8 cellular contexts compared by ENCODE assay signal in the genomic region with DNA sequence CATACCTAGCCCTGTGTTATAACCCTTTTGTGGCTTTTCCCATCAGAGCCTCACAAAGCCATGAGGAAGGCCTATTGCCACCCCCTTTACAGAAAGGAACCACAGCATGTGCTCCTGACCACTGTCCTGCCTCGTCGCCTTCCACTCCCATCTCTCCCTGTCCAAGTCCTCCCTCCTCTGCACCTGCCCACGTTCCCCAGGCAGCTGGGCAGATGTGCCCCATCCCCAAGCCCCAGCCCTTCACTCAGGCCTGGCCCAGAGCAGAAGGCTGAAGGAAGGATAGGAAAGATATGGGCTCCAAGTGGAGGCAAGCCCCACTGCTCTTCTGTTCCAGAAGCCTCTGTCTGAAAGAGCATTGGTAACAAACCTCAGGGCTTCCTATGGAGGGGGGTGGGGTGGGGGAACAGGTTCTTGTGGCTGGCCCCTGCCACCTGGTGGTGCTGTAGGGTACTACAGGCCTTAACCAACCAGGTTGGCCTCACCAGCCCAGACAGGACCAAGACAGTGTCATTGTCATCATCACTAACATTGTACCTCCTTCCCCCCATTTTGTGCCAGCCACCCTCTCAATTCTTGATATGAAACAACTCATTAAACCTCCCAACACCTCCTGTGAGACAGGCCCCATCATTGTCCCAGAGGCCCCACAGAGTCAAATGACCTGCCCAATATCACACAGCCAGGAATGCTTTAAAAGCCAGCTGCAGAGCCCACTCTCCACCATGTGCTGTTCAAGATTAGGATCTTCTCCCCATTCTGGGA. TPM values are rescaled to one million over a fixed set of nuclear protein-coding genes. Genes with fewer than 3 reads are reported as not detected.
DNase-seq lines count a peak whose midpoint lies in the region; ATAC-seq and TF ChIP-seq lines count a peak whose summit lies in the region.

No MANE protein-coding gene starts in this region.

- intact Hi-C loops in colonic mucosa (cut with DNase I): loop anchor here (5.0 kb wide), 1 partner anchor 142 kb away; no protein-coding TSS in a partner anchor

- 62 to 71% methylated on average over 3 of the region's 3 CpGs for WGBS in GM23248 (ENCODE audit: low coverage in 1 of 2, low lambda C conversion rate in 2 of 2, missing lambda C conversion rate in 2 of 2), 2 experiments
- 84% methylated on average over 3 of the region's 3 CpGs for WGBS in liver

- H3K79me2 ChIP-seq in GM23248 (ENCODE audit: insufficient read depth): no peaks in the 10 kb centered on the region

- DNase-seq in CD1c-positive myeloid dendritic cell (ENCODE audit: extremely low spot score) (peak; percentile 85), GM23248 (peak; percentile 78), NCI-H446 treated with DMSO at 0.1 percent for 48 hours (lab: John Stamatoyannopoulos, UW) (peak; percentile 1), colonic mucosa (peak; percentile 85)
- DNase-seq in activated CD4-positive, alpha-beta T cell treated with anti-CD3 and anti-CD28 coated beads, Interleukin-2, amount 50 U/mL, for 24 hours (ENCODE audit: low read depth in 1 of 2, low spot score in 1 of 2): peak; percentile 75 to 80
- DNase-seq in stimulated activated CD4-positive, alpha-beta T cell treated with anti-CD3 and anti-CD28 coated beads, TNF-alpha, amount 100 ng/mL, for 1 hour (ENCODE audit: low read depth in 3 of 3, low spot score in 1 of 3): peak; percentile 70 to 78 (median 74)

- ATAC-seq in GM19452 (IDR thresholded peaks at IDR 0.05; ENCODE audit: unreplicated experiment): no peak

- no peaks in the 10 kb centered on the region for H4K20me1 ChIP-seq in GM23248 (ENCODE audit: insufficient read depth)

- TF ChIP-seq CTCF in colonic mucosa (IDR thresholded peaks at IDR 0.05): peak; percentile 91
- TF ChIP-seq CTCF in liver (IDR thresholded peaks at IDR 0.05; ENCODE audit: low read depth, low read length, missing input control): peak; percentile 98

- H3K4me1 ChIP-seq in GM23248 (ENCODE audit: insufficient read depth) (no peaks in the 10 kb centered on the region), colonic mucosa (no peaks in the 10 kb centered on the region), liver (ENCODE audit: control insufficient read depth in 4 of 4, insufficient read depth in 4 of 4, low read length in 3 of 4) (peaks cover 0 to 4% (median 0%) of the 10 kb centered on the region in 4 donors)

- H3K9me3 ChIP-seq in GM23248 (ENCODE audit: low read depth) (no peaks in the 10 kb centered on the region), colonic mucosa (no peaks in the 10 kb centered on the region), liver (ENCODE audit: control insufficient read depth in 4 of 4, low read length in 3 of 4) (no peaks in the 10 kb centered on the region)

- no peaks in the 10 kb centered on the region for H3K36me3 ChIP-seq in GM23248 (ENCODE audit: low read depth)
- H3K36me3 ChIP-seq in colonic mucosa: no peaks in the 10 kb centered on the region
- peaks cover 0 to 5% (median under 1%) of the 10 kb centered on the region in 4 donors for H3K36me3 ChIP-seq in liver (ENCODE audit: control insufficient read depth in 4 of 4, insufficient read depth in 3 of 4, low read depth in 1 of 4, low read length in 3 of 4)

- no peaks in the 10 kb centered on the region for H3K9me2 ChIP-seq in GM23248 (ENCODE audit: insufficient read depth)

- TF ChIP-seq RAD21 in liver (IDR thresholded peaks at IDR 0.05): peak; percentile 96

- no peak overlapping the region for H3K9ac ChIP-seq in GM23248
- H3K9ac ChIP-seq in colonic mucosa (ENCODE audit: low read depth in 2 of 2, low read length in 2 of 2): no peak overlapping the region
- H3K9ac ChIP-seq in liver (ENCODE audit: low read depth in 1 of 2, low read length in 2 of 2): no peak overlapping the region

- no peak overlapping the region for H2AFZ ChIP-seq in GM23248

- H3F3A ChIP-seq in GM23248 (ENCODE audit: insufficient read depth): no peaks in the 10 kb centered on the region

- no peak overlapping the region for H3K4me3 ChIP-seq in GM23248
- no peak overlapping the region for H3K4me3 ChIP-seq in colonic mucosa
- no peak overlapping the region for H3K4me3 ChIP-seq in liver (ENCODE audit: low read depth in 1 of 3, low read length in 3 of 3)

- in situ Hi-C loops in GM23248 (cut with MboI): no loop called here

- H3K27me3 ChIP-seq in GM23248 (replicated peaks; ENCODE audit: insufficient read depth): no peaks in the 10 kb centered on the region
- H3K27me3 ChIP-seq in colonic mucosa: no peaks in the 10 kb centered on the region
- H3K27me3 ChIP-seq in liver (ENCODE audit: control insufficient read depth in 4 of 4, insufficient read depth in 4 of 4, low read length in 3 of 4): no peaks in the 10 kb centered on the region

- H3K27ac ChIP-seq in GM23248 (no peak overlapping the region), colonic mucosa (no peak overlapping the region), liver (ENCODE audit: low read depth in 1 of 2, low read length in 2 of 2) (no peak overlapping the region)

- no peak overlapping the region for H3K4me2 ChIP-seq in GM23248 (ENCODE audit: unreplicated experiment)

TF ChIP-seq in liver, 16 proteins besides CTCF, POLR2A, EP300 and RAD21:
- TF ChIP-seq, protein P1, sequence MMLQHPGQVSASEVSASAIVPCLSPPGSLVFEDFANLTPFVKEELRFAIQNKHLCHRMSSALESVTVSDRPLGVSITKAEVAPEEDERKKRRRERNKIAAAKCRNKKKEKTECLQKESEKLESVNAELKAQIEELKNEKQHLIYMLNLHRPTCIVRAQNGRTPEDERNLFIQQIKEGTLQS (IDR thresholded peaks at IDR 0.05): no peak
- no peak for TF ChIP-seq GABPA (IDR thresholded peaks at IDR 0.05 in 1 of 2, conservative IDR thresholded peaks at IDR 0.05 in 1 of 2)
- no peak for TF ChIP-seq TAF1 (conservative IDR thresholded peaks at IDR 0.05)
- TF ChIP-seq, protein P2, sequence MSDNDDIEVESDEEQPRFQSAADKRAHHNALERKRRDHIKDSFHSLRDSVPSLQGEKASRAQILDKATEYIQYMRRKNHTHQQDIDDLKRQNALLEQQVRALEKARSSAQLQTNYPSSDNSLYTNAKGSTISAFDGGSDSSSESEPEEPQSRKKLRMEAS (IDR thresholded peaks at IDR 0.05): no peak

RNA-seq across cellular contexts. Expression of a gene that starts 10.0 kb away (rescaled TPM):
- total RNA-seq in GM23248 (2014; rRNA removed; shearing (Covaris generic)): 2.3 and 5.2 TPM in 2 replicates
- polyA plus RNA-seq in GM23248 (2016; fragmentation: Nextera tagmentation; extraction: Ambion mirVana) (11.0 and 11.8 TPM in 2 replicates), liver (1 to 10 TPM; 1.4 to 6.8 TPM)
- total RNA-seq in colonic mucosa (10 to 100 TPM in 1 of 2 donors, 1 to 10 TPM in 1; 7.6 to 33.7 TPM), liver (10 to 100 TPM in 1 of 2 donors, 1 to 10 TPM in 1; 2.8 to 12.7 TPM)

RNA-seq across cellular contexts. Expression of a gene that starts 53.7 kb away (rescaled TPM):
- 21.2 and 33.9 TPM in 2 replicates for total RNA-seq in GM23248 (2014; rRNA removed; shearing (Covaris generic))
- polyA plus RNA-seq in GM23248 (2016; fragmentation: Nextera tagmentation; extraction: Ambion mirVana) (30.4 and 31.0 TPM in 2 replicates), liver (100 to 1,000 TPM; 145 to 421 TPM)
- total RNA-seq in colonic mucosa (100 to 1,000 TPM in 1 of 2 donors, 10 to 100 TPM in 1; 90.6 to 103 TPM), liver (100 to 1,000 TPM in 1 of 2 donors, 10 to 100 TPM in 1; 32.3 to 129 TPM)

Comparison
In these comparisons a context has a peak if more than half of its experiments do, and no peak if none do; other contexts are left out.
1. DNase-seq: peak in every context shown above with its lines; median percentile 85 in CD1c-positive myeloid dendritic cell; 85 in colonic mucosa; 78 in GM23248; 78 in activated CD4-positive, alpha-beta T cell treated with anti-CD3 and anti-CD28 coated beads, Interleukin-2, amount 50 U/mL, for 24 hours; 74 in stimulated activated CD4-positive, alpha-beta T cell treated with anti-CD3 and anti-CD28 coated beads, TNF-alpha, amount 100 ng/mL, for 1 hour; 1 in NCI-H446 treated with DMSO at 0.1 percent for 48 hours.